In the genomic region with DNA sequence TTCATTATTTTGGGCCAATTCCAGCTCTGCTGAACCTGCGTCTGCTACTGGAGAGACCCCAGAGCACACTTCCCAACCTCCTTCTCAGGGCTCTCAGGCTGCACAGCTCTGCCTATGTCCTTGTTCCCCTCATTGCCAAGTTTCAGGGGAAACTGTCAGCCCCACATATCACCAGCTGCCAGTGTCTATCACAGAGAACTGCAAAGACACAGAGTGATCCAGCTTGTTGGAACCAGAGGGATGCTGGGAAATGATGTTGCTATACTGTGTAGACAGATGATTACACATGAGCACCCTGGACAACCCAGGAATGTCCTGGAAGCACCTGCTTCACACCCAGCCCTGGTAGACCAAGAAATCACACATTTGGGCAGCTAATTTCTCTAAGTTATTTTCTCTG, we compare ENCODE assay signal across 29 cellular contexts.
"Had no signal": no experiment of that assay in that cellular context is flagged by ENCODE, and none has a peak within 500 bp of the region (broad histone marks: within the 10 kb centered on the region; RNA-seq: fewer than 3 reads in every experiment).

No MANE protein-coding gene starts in this region.

- H3K9me3 ChIP-seq: lower lobe of right lung, neutrophil, sigmoid colon, thyroid gland had no signal

- H3K36me3 ChIP-seq: brain microvascular endothelial cell, heart left ventricle, left lung, lower lobe of right lung, neutrophil, sigmoid colon, stomach, thyroid gland had no signal

- H3K4me3 Mint-ChIP-seq: activated CD4-positive, alpha-beta memory T cell treated with anti-CD3 and anti-CD28 coated beads, Interleukin-2, amount 10 ng/mL, durations not matched to agents 7 days and 5 days; activated T-cell treated with anti-CD3 and anti-CD28 coated beads, Interleukin-2, amount 50 U/mL, for 4 hours; activated T-helper 17 cell treated with anti-CD3 and anti-CD28 coated beads, Interleukin-2, amount 50 U/mL, for 72 hours; effector memory CD8-positive, alpha-beta T cell; naive B cell; nephron progenitor cell; stimulated activated naive B cell treated with anti-CD40 and anti-IgM and Interleukin-4, amounts not matched to agents 10 μg/mL and 1 μg/mL and 100 μg/mL, for 72 hours had no signal

- FAIRE-seq: astrocyte had no signal

- H3K4me3 ChIP-seq: heart left ventricle, left lung, lower lobe of right lung, sigmoid colon, smooth muscle cell, stomach, thyroid gland had no signal

- H3K4me2 ChIP-seq: smooth muscle cell had no signal

- H3K27me3 ChIP-seq: brain microvascular endothelial cell, heart left ventricle, left lung, neutrophil, sigmoid colon, stomach, thyroid gland had no signal

- H3K27ac ChIP-seq: brain microvascular endothelial cell, heart left ventricle, left lung, lower lobe of right lung, neutrophil, sigmoid colon, stomach, VCaP had no signal

- DNase-seq: activated CD4-positive, alpha-beta memory T cell treated with anti-CD3 and anti-CD28 coated beads, Interleukin-2, amount 10 ng/mL, durations not matched to agents 7 days and 5 days; activated CD4-positive, alpha-beta T cell treated with anti-CD3 and anti-CD28 coated beads for 48 hours; activated gamma-delta T cell treated with Interleukin-2 at 50 U/mL for 16 hours; activated naive CD4-positive, alpha-beta T cell treated with anti-CD3 and anti-CD28 coated beads, Interleukin-2, amount 50 U/mL, for 16 hours; activated T-cell treated with anti-CD3 and anti-CD28 coated beads, Interleukin-2, amount 50 U/mL, for 4 hours; amniotic stem cell; brain microvascular endothelial cell; caudate nucleus; cortex of kidney; effector memory CD8-positive, alpha-beta T cell; heart left ventricle; left lung; lower lobe of right lung; mesenchymal stem cell; naive B cell; nephron progenitor cell; retina; sigmoid colon; stimulated activated CD4-positive, alpha-beta T cell treated with anti-CD3 and anti-CD28 coated beads, Interleukin-1b, Interleukin-23, amount 100 ng/mL, for 48 hours; stimulated activated naive B cell treated with anti-CD40 and anti-IgM and Interleukin-4, amounts not matched to agents 10 μg/mL and 1 μg/mL and 100 μg/mL, for 72 hours; stomach; T-helper 9 cell; thyroid gland had no signal

- H3K27ac Mint-ChIP-seq: activated CD4-positive, alpha-beta memory T cell treated with anti-CD3 and anti-CD28 coated beads, Interleukin-2, amount 10 ng/mL, durations not matched to agents 7 days and 5 days; activated T-helper 17 cell treated with anti-CD3 and anti-CD28 coated beads, Interleukin-2, amount 50 U/mL, for 72 hours; effector memory CD8-positive, alpha-beta T cell; naive B cell; nephron progenitor cell; progenitor cell of endocrine pancreas; stimulated activated naive B cell treated with anti-CD40 and anti-IgM and Interleukin-4, amounts not matched to agents 10 μg/mL and 1 μg/mL and 100 μg/mL, for 72 hours had no signal

- H3K4me1 Mint-ChIP-seq: activated CD4-positive, alpha-beta memory T cell treated with anti-CD3 and anti-CD28 coated beads, Interleukin-2, amount 10 ng/mL, durations not matched to agents 7 days and 5 days; activated T-helper 17 cell treated with anti-CD3 and anti-CD28 coated beads, Interleukin-2, amount 50 U/mL, for 72 hours; naive B cell; stimulated activated naive B cell treated with anti-CD40 and anti-IgM and Interleukin-4, amounts not matched to agents 10 μg/mL and 1 μg/mL and 100 μg/mL, for 72 hours had no signal

- H3K27me3 Mint-ChIP-seq: activated CD4-positive, alpha-beta memory T cell treated with anti-CD3 and anti-CD28 coated beads, Interleukin-2, amount 10 ng/mL, durations not matched to agents 7 days and 5 days; progenitor cell of endocrine pancreas had no signal
